ENCODE assay signal across 28 cellular contexts in genomic region chr20:1401431-1401907, GRCh38. TPM values are rescaled to one million over a fixed set of nuclear protein-coding genes. Genes with fewer than 3 reads are reported as not detected.
DNase-seq lines count a peak whose midpoint lies in the region; ATAC-seq and TF ChIP-seq lines count a peak whose summit lies in the region.
"Had no signal": no experiment of that assay in that cellular context is flagged by ENCODE, and none has a peak within 500 bp of the region (broad histone marks: within the 10 kb centered on the region; RNA-seq: fewer than 3 reads in every experiment).

No MANE protein-coding gene starts in this region.

- H4K8ac ChIP-seq in IMR-90 (ENCODE audit: low read depth in 2 of 2, low read length in 2 of 2), result no peak overlapping the region

- H3K4me1 Mint-ChIP-seq in stimulated activated effector memory CD8-positive, alpha-beta T cell treated with anti-CD3 and anti-CD28 coated beads, Interleukin-12 subunit alpha, Interleukin-12 subunit beta, amount 100 ng/mL, for 72 hours, result peaks cover 9% of the 10 kb centered on the region
- H3K4me1 Mint-ChIP-seq: natural killer cell had no signal

- no peak for TF ChIP-seq CTCF in IMR-90 (conservative IDR thresholded peaks at IDR 0.05; ENCODE audit: low read depth, low read length)
- no peak for TF ChIP-seq CTCF in RWPE2 (IDR thresholded peaks at IDR 0.05; ENCODE audit: poor library complexity, severe bottlenecking)
- no peak for TF ChIP-seq CTCF in osteoblast (IDR thresholded peaks at IDR 0.05; ENCODE audit: extremely low read depth, low read depth, low read length)

- no peak for ATAC-seq in IMR-90 (ENCODE audit: low read depth)
- ATAC-seq in RWPE2 (ENCODE audit: low read depth), result no peak
- ATAC-seq in stimulated activated effector memory CD8-positive, alpha-beta T cell treated with anti-CD3 and anti-CD28 coated beads, Interleukin-12 subunit alpha, Interleukin-12 subunit beta, amount 100 ng/mL, for 72 hours, result no peak
- ATAC-seq: natural killer cell; stimulated activated naive B cell treated with anti-CD40 and anti-IgM and Interleukin-4, amounts not matched to agents 10 μg/mL and 1 μg/mL and 100 μg/mL, for 72 hours had no signal

- CTCF ChIA-PET in IMR-90 (lab: Yijun Ruan, JAX), result interaction anchor here (0.6 kb wide), 1 partner anchor 508 kb away, joined by 6 read pairs; no protein-coding TSS in a partner anchor

- peak overlapping the region; percentile 13; the same call in 1 of the 2 replicates for H3K14ac ChIP-seq in IMR-90 (replicated peaks; ENCODE audit: low read depth, low read length)

- intact Hi-C loops in IMR-90 (cut with micrococcal nuclease), result no loop called here

- peak overlapping the region; percentile 36; the same call in 1 of the 2 replicates for H3K4ac ChIP-seq in IMR-90 (ENCODE audit: low read depth, low read length)

- no peak overlapping the region for H3K23ac ChIP-seq in IMR-90 (ENCODE audit: low read depth, low read length)

- no peak for TF ChIP-seq POLR2A in IMR-90 (IDR thresholded peaks at IDR 0.05; ENCODE audit: low read depth, low read length)

- H2BK120ac ChIP-seq in IMR-90 (ENCODE audit: low read depth, low read length), result peak overlapping the region; percentile 8; the same call in 1 of the 2 replicates

- no peak overlapping the region for H3K56ac ChIP-seq in IMR-90 (ENCODE audit: extremely low read depth, insufficient read depth, low read length)

- no peak overlapping the region for H3K4me2 ChIP-seq in IMR-90 (ENCODE audit: low read depth, low read length)
- no peak overlapping the region for H3K4me2 ChIP-seq in osteoblast (ENCODE audit: insufficient read depth, low read length)

- H2AFZ ChIP-seq in IMR-90 (replicated peaks; ENCODE audit: low read length, poor library complexity), result no peak overlapping the region
- H2AFZ ChIP-seq in osteoblast (ENCODE audit: low read length), result no peak overlapping the region

- in situ Hi-C loops in IMR-90 (cut with MboI; ENCODE audit: low sequenced_read_pairs), result no loop called here

- H3K79me1 ChIP-seq in IMR-90 (ENCODE audit: low read depth in 1 of 2, low read length in 2 of 2), result no peaks in the 10 kb centered on the region

- peaks cover 5% of the 10 kb centered on the region; the same call in 1 of the 2 replicates for H3K9me1 ChIP-seq in IMR-90 (ENCODE audit: insufficient read depth, low read length)

- DNase-seq in IMR-90 (no peak), RWPE2 (ENCODE audit: low spot score) (no peak), kidney glomerular epithelial cell (lab: John Stamatoyannopoulos, UW) (peak; percentile 55), osteoblast (ENCODE audit: insufficient read length, low spot score, missing footprints) (no peak), NCI-H510A (lab: John Stamatoyannopoulos, UW) (no peak)
- DNase-seq in stimulated activated effector memory CD8-positive, alpha-beta T cell treated with anti-CD3 and anti-CD28 coated beads, Interleukin-12 subunit alpha, Interleukin-12 subunit beta, amount 100 ng/mL, for 72 hours (ENCODE audit: low spot score in 2 of 2), result no peak
- no peak for DNase-seq in activated effector memory CD4-positive, alpha-beta T cell treated with anti-CD3 and anti-CD28 coated beads, Interleukin-2, amount 50 U/mL, for 16 hours
- DNase-seq: activated CD4-positive, alpha-beta T cell treated with anti-CD3 and anti-CD28 coated beads for 48 hours; activated gamma-delta T cell treated with Interleukin-2 at 50 U/mL for 16 hours; activated naive CD8-positive, alpha-beta T cell treated with anti-CD3 and anti-CD28 coated beads, Interleukin-2, amount 10 ng/mL, durations not matched to agents 7 days and 5 days; activated T-cell treated with anti-CD3 and anti-CD28 coated beads, Interleukin-2, amount 50 U/mL, for 1 hour; DMS153; glutamatergic neuron; H9; lower lobe of right lung; natural killer cell; NCI-H1092; NCI-H1694 treated with DMSO at 0.1 percent for 48 hours; NCI-H2171; NCI-H524; NK-92 treated with Interleukin-12 subunit alpha and Interleukin-12 subunit beta, amount 100 ng/mL, for 24 hours; occipital lobe; Peyer's patch; stimulated activated naive B cell treated with anti-CD40 and anti-IgM and Interleukin-4, amounts not matched to agents 10 μg/mL and 1 μg/mL and 100 μg/mL, for 72 hours; substantia nigra; WERI-Rb-1 had no signal

- peaks cover 4% of the 10 kb centered on the region for H3K9me3 Mint-ChIP-seq in stimulated activated effector memory CD8-positive, alpha-beta T cell treated with anti-CD3 and anti-CD28 coated beads, Interleukin-12 subunit alpha, Interleukin-12 subunit beta, amount 100 ng/mL, for 72 hours
- H3K9me3 Mint-ChIP-seq: natural killer cell; stimulated activated naive B cell treated with anti-CD40 and anti-IgM and Interleukin-4, amounts not matched to agents 10 μg/mL and 1 μg/mL and 100 μg/mL, for 72 hours had no signal

- H3K4me1 ChIP-seq in IMR-90 (ENCODE audit: control insufficient read depth, insufficient read depth, low read length) (peaks cover 6% of the 10 kb centered on the region), RWPE2 (ENCODE audit: insufficient read depth, poor library complexity, severe bottlenecking) (peaks cover 19% of the 10 kb centered on the region), osteoblast (ENCODE audit: insufficient read depth, low read length) (peaks cover 32% of the 10 kb centered on the region)
- H3K4me1 ChIP-seq: ascending aorta, lower lobe of right lung had no signal

- H3K79me2 ChIP-seq in osteoblast (ENCODE audit: insufficient read depth, low read length), result no peaks in the 10 kb centered on the region

- 0 out of 2 replicates have a peak overlapping the region, but pooled peaks have one; percentile 14 for H2BK20ac ChIP-seq in IMR-90 (ENCODE audit: low read depth, low read length)

- no peak overlapping the region for H2AK9ac ChIP-seq in IMR-90 (replicated peaks; ENCODE audit: low read depth, low read length, poor library complexity)

- no TSS peak for BruUV-seq in IMR-90 (replicated peaks; lab: Mats Ljungman, UMichigan)

- no peaks in the 10 kb centered on the region for H3K36me3 Mint-ChIP-seq in stimulated activated effector memory CD8-positive, alpha-beta T cell treated with anti-CD3 and anti-CD28 coated beads, Interleukin-12 subunit alpha, Interleukin-12 subunit beta, amount 100 ng/mL, for 72 hours
- H3K36me3 Mint-ChIP-seq: stimulated activated naive B cell treated with anti-CD40 and anti-IgM and Interleukin-4, amounts not matched to agents 10 μg/mL and 1 μg/mL and 100 μg/mL, for 72 hours had no signal

- H3K18ac ChIP-seq in IMR-90 (ENCODE audit: low read depth, low read length), result peak overlapping the region; percentile 12; the same call in 1 of the 2 replicates

- dilution Hi-C loops in IMR-90 (cut with HindIII; ENCODE audit: low sequenced_read_pairs, unreplicated experiment), result no loop called here

- H4K20me1 ChIP-seq in IMR-90 (ENCODE audit: insufficient read depth, low read length) (no peaks in the 10 kb centered on the region), osteoblast (ENCODE audit: insufficient read depth, low read length) (no peaks in the 10 kb centered on the region)

- POLR2A ChIA-PET in IMR-90 (lab: Charles Lee; ENCODE audit: unreplicated experiment), result no interaction called here

- 75% methylated on average over 1 of the region's 3 CpGs; no CpG with 5 or more reads in 1 of the 2 experiments for WGBS in IMR-90 (ENCODE audit: extremely low coverage in 2 of 2, insufficient read length in 1 of 2), 2 experiments

- H3K4me3 Mint-ChIP-seq in stimulated activated effector memory CD8-positive, alpha-beta T cell treated with anti-CD3 and anti-CD28 coated beads, Interleukin-12 subunit alpha, Interleukin-12 subunit beta, amount 100 ng/mL, for 72 hours, result no peak overlapping the region
- H3K4me3 Mint-ChIP-seq: activated naive CD8-positive, alpha-beta T cell treated with anti-CD3 and anti-CD28 coated beads, Interleukin-2, amount 10 ng/mL, durations not matched to agents 7 days and 5 days; H9; natural killer cell; stimulated activated naive B cell treated with anti-CD40 and anti-IgM and Interleukin-4, amounts not matched to agents 10 μg/mL and 1 μg/mL and 100 μg/mL, for 72 hours had no signal

- no peak overlapping the region for H3K9ac ChIP-seq in IMR-90 (ENCODE audit: low read depth, low read length)

- H3K27me3 ChIP-seq in IMR-90 (ENCODE audit: control insufficient read depth, insufficient read depth, low read length), result no peaks in the 10 kb centered on the region
- H3K27me3 ChIP-seq in RWPE2 (ENCODE audit: insufficient read depth, poor library complexity, severe bottlenecking), result no peaks in the 10 kb centered on the region
- H3K27me3 ChIP-seq in osteoblast (ENCODE audit: insufficient read depth, low read length), result no peaks in the 10 kb centered on the region
- H3K27me3 ChIP-seq: ascending aorta, Peyer's patch had no signal

- TF ChIP-seq RAD21 in IMR-90 (IDR thresholded peaks at IDR 0.05; ENCODE audit: low read length), result no peak

- no peak overlapping the region for H4K91ac ChIP-seq in IMR-90 (ENCODE audit: insufficient read depth, low read depth, low read length)

- H4K5ac ChIP-seq in IMR-90 (ENCODE audit: low read depth, low read length), result no peak overlapping the region

- H3K36me3 ChIP-seq in IMR-90 (ENCODE audit: control insufficient read depth, insufficient read depth, low read length) (no peaks in the 10 kb centered on the region), RWPE2 (ENCODE audit: low read depth) (no peaks in the 10 kb centered on the region), osteoblast (ENCODE audit: insufficient read depth, low read length) (no peaks in the 10 kb centered on the region)
- H3K36me3 ChIP-seq: ascending aorta, cardiac muscle cell, lower lobe of right lung, Peyer's patch, WERI-Rb-1 had no signal

- no peak overlapping the region for H3K27ac ChIP-seq in IMR-90 (ENCODE audit: insufficient read depth, low read length)
- H3K27ac ChIP-seq in RWPE2 (ENCODE audit: poor library complexity, severe bottlenecking), result peak overlapping the region; percentile 80
- peak overlapping the region; percentile 57 for H3K27ac ChIP-seq in osteoblast (ENCODE audit: low read depth, low read length)
- H3K27ac ChIP-seq: ascending aorta, cardiac muscle cell, lower lobe of right lung, WERI-Rb-1 had no signal

- H3K27ac Mint-ChIP-seq in stimulated activated effector memory CD8-positive, alpha-beta T cell treated with anti-CD3 and anti-CD28 coated beads, Interleukin-12 subunit alpha, Interleukin-12 subunit beta, amount 100 ng/mL, for 72 hours, result no peak overlapping the region
- H3K27ac Mint-ChIP-seq: activated naive CD8-positive, alpha-beta T cell treated with anti-CD3 and anti-CD28 coated beads, Interleukin-2, amount 10 ng/mL, durations not matched to agents 7 days and 5 days; H9; natural killer cell; stimulated activated naive B cell treated with anti-CD40 and anti-IgM and Interleukin-4, amounts not matched to agents 10 μg/mL and 1 μg/mL and 100 μg/mL, for 72 hours had no signal

- H2AK5ac ChIP-seq in IMR-90 (ENCODE audit: low read depth, low read length), result peak overlapping the region; percentile 80; the same call in 1 of the 2 replicates

- no peaks in the 10 kb centered on the region; the same call in 1 of the 2 replicates for H3K9me3 ChIP-seq in IMR-90 (ENCODE audit: control insufficient read depth, insufficient read depth, low read length)
- no peaks in the 10 kb centered on the region for H3K9me3 ChIP-seq in RWPE2 (ENCODE audit: severe bottlenecking)
- H3K9me3 ChIP-seq in osteoblast (ENCODE audit: low read depth, low read length), result no peaks in the 10 kb centered on the region
- H3K9me3 ChIP-seq: ascending aorta, lower lobe of right lung, Peyer's patch had no signal

- 0 out of 3 replicates have a peak overlapping the region, but pooled peaks have one; percentile 9 for H2BK15ac ChIP-seq in IMR-90 (ENCODE audit: low read depth, low read length)

- H3K4me3 ChIP-seq in IMR-90 (ENCODE audit: insufficient read depth, low read depth, low read length), result no peak overlapping the region
- no peak overlapping the region for H3K4me3 ChIP-seq in RWPE2 (ENCODE audit: severe bottlenecking)
- H3K4me3 ChIP-seq in osteoblast (ENCODE audit: insufficient read depth, low read length), result no peak overlapping the region
- H3K4me3 ChIP-seq: ascending aorta, cardiac muscle cell, lower lobe of right lung, Peyer's patch had no signal

- H2BK5ac ChIP-seq in IMR-90 (ENCODE audit: low read depth, low read length, poor library complexity, severe bottlenecking), result no peak overlapping the region

RNA-seq across cellular contexts. Expression of gene FKBP1A, which starts 8.6 kb away (rescaled TPM):
- total RNA-seq in IMR-90 (2012; rRNA removed) (91.9 and 120 TPM in 2 replicates), osteoblast (150 and 154 TPM in 2 replicates)
- polyA plus RNA-seq in IMR-90 (2012; rRNA removed), result 513 and 528 TPM in 2 replicates
- polyA plus RNA-seq in IMR-90 (2012; cell fraction: cytosol; rRNA removed), result 250 and 846 TPM in 2 replicates
- polyA plus RNA-seq in IMR-90 (2012; cell fraction: nucleus; rRNA removed; ENCODE audit: low replicate concordance), result 45.1 and 159 TPM in 2 replicates
